ENCODE assay signal across 2 cellular contexts in genomic region chr9:16813838-16814237, GRCh38.
TF ChIP-seq lines count a peak whose summit lies in the region.

No MANE protein-coding gene starts in this region.

TF ChIP-seq in Ishikawa, 13 proteins besides CTCF, POLR2A, EP300 and RAD21:
- no peak for TF ChIP-seq USF1 (IDR thresholded peaks at IDR 0.05)
- no peak for TF ChIP-seq TAF1 (IDR thresholded peaks at IDR 0.05; ENCODE audit: low read depth)
- 0 out of 2 replicates have a peak, but pooled peaks have one; percentile 22 for TF ChIP-seq TEAD4 (IDR thresholded peaks at IDR 0.05)
- peak; percentile 51 for TF ChIP-seq NFIC (IDR thresholded peaks at IDR 0.05)
- no peak for TF ChIP-seq CREB1 (IDR thresholded peaks at IDR 0.05; ENCODE audit: low read depth)
- TF ChIP-seq TCF12 (IDR thresholded peaks at IDR 0.05; ENCODE audit: low read depth): peak; percentile 48; the same call in 1 of the 2 replicates
- peak; percentile 98 for TF ChIP-seq CEBPB (IDR thresholded peaks at IDR 0.05)
TF ChIP-seq in Ishikawa: peak in this region for 4.

TF ChIP-seq in endothelial cell of umbilical vein, 7 proteins besides CTCF, POLR2A, EP300 and RAD21:
- no peak for TF ChIP-seq MAX (IDR thresholded peaks at IDR 0.05; ENCODE audit: insufficient read depth, insufficient read length)
- TF ChIP-seq EZH2 (IDR thresholded peaks at IDR 0.05; ENCODE audit: borderline replicate concordance, low read depth, low read length, severe bottlenecking): no peak
- no peak for TF ChIP-seq MYC (IDR thresholded peaks at IDR 0.05; ENCODE audit: low read depth, low read length)
- no peak for TF ChIP-seq POLR2AphosphoS5 (IDR thresholded peaks at IDR 0.05; ENCODE audit: insufficient read depth, low read depth, low read length)
- no peak for TF ChIP-seq GATA2 (IDR thresholded peaks at IDR 0.05; ENCODE audit: insufficient read depth, insufficient read length, low read depth, low read length)
- TF ChIP-seq JUN (IDR thresholded peaks at IDR 0.05; ENCODE audit: borderline replicate concordance, insufficient read depth, insufficient read length, low read depth): no peak
- no peak for TF ChIP-seq FOS (IDR thresholded peaks at IDR 0.05; ENCODE audit: borderline replicate concordance, insufficient read depth, low read length)
